17 cellular contexts compared by ENCODE assay signal in genomic region chr13:24086642-24087041, GRCh38.
DNase-seq lines count a peak whose midpoint lies in the region; TF ChIP-seq lines count a peak whose summit lies in the region.
"Had no signal": no experiment of that assay in that cellular context is flagged by ENCODE, and none has a peak within 500 bp of the region (broad histone marks: within the 10 kb centered on the region; RNA-seq: fewer than 3 reads in every experiment).

No MANE protein-coding gene starts in this region.

- H3K36me3 ChIP-seq in mucosa of stomach (ENCODE audit: control insufficient read depth, insufficient read depth, low read length) (no peaks in the 10 kb centered on the region), neuronal stem cell (replicated peaks in 1 of 2; ENCODE audit: control insufficient read depth in 2 of 2, insufficient read depth in 2 of 2, low read length in 2 of 2) (no peaks in the 10 kb centered on the region), esophagus squamous epithelium (no peaks in the 10 kb centered on the region)
- H3K36me3 ChIP-seq: BE2C had no signal

- no peak for TF ChIP-seq CTCF in esophagus squamous epithelium (IDR thresholded peaks at IDR 0.05)

- H3K18ac ChIP-seq in neuronal stem cell (ENCODE audit: low read length): peak overlapping the region; percentile 66

- no peak overlapping the region for H3K4ac ChIP-seq in neuronal stem cell (ENCODE audit: low read length)

- H3K4me2 ChIP-seq in neuronal stem cell (ENCODE audit: insufficient read depth, low read length, poor library complexity, severe bottlenecking): no peak overlapping the region
- H3K4me2 ChIP-seq: KMS-11 had no signal

- TF ChIP-seq POLR2A in esophagus squamous epithelium (IDR thresholded peaks at IDR 0.05): no peak

- no peak overlapping the region for H2AFZ ChIP-seq in neuronal stem cell (ENCODE audit: low read length)

- peak overlapping the region; percentile 32 for H2BK5ac ChIP-seq in neuronal stem cell (ENCODE audit: low read length)

- H3K4me3 ChIP-seq in mucosa of stomach (ENCODE audit: low read length) (no peak overlapping the region), neuronal stem cell (ENCODE audit: low read length in 2 of 2) (no peak overlapping the region), esophagus squamous epithelium (no peak overlapping the region)
- H3K4me3 ChIP-seq: GM12878 had no signal

- H4K91ac ChIP-seq in neuronal stem cell (ENCODE audit: low read depth, low read length, poor library complexity): no peak overlapping the region

- no peaks in the 10 kb centered on the region for H3K79me1 ChIP-seq in neuronal stem cell (ENCODE audit: low read depth, low read length)

- intact Hi-C loops in esophagus squamous epithelium (cut with DNase I): no loop called here

- H2BK15ac ChIP-seq in neuronal stem cell (ENCODE audit: low read length): no peak overlapping the region

- H3K4me1 ChIP-seq in mucosa of stomach (ENCODE audit: control insufficient read depth, insufficient read depth, low read length) (peaks cover 45% of the 10 kb centered on the region), neuronal stem cell (ENCODE audit: control insufficient read depth in 2 of 2, insufficient read depth in 1 of 2, low read depth in 1 of 2, low read length in 2 of 2) (peaks cover 45 to 46% of the 10 kb centered on the region in 2 donors), esophagus squamous epithelium (peaks cover 0 to 14% (median under 1%) of the 10 kb centered on the region in 3 donors)
- H3K4me1 ChIP-seq: BE2C had no signal

- H3K27ac ChIP-seq in caudate nucleus (ENCODE audit: low read depth, low read length) (peak overlapping the region; percentile 90), neuronal stem cell (replicated peaks; ENCODE audit: low read length) (peak overlapping the region; percentile 45), esophagus squamous epithelium (no peak overlapping the region)
- H3K27ac ChIP-seq: KMS-11 had no signal

- H3K27me3 ChIP-seq in mucosa of stomach (ENCODE audit: control insufficient read depth, insufficient read depth, low read length) (no peaks in the 10 kb centered on the region), neuronal stem cell (ENCODE audit: control insufficient read depth in 3 of 3, insufficient read depth in 3 of 3, low read depth in 1 of 3, low read length in 3 of 3) (no peaks in the 10 kb centered on the region), esophagus squamous epithelium (peaks cover 0 to 51% (median 0%) of the 10 kb centered on the region in 4 donors)

- H3K9ac ChIP-seq in mucosa of stomach (ENCODE audit: low read length) (peak overlapping the region; percentile 57), neuronal stem cell (ENCODE audit: low read depth, low read length, poor library complexity) (no peak overlapping the region)
- H3K9ac ChIP-seq: KMS-11 had no signal

- H4K8ac ChIP-seq in neuronal stem cell (ENCODE audit: low read depth, low read length): no peak overlapping the region

- no peak overlapping the region for H3K23ac ChIP-seq in neuronal stem cell (ENCODE audit: low read depth, low read length, poor library complexity)

- H2BK120ac ChIP-seq in neuronal stem cell (ENCODE audit: low read depth, low read length): no peak overlapping the region

- no peaks in the 10 kb centered on the region for H3K9me3 ChIP-seq in mucosa of stomach (ENCODE audit: control insufficient read depth, low read length)
- H3K9me3 ChIP-seq in neuronal stem cell (replicated peaks in 1 of 2; ENCODE audit: control insufficient read depth in 2 of 2, insufficient read depth in 1 of 2, low read depth in 1 of 2, low read length in 2 of 2): no peaks in the 10 kb centered on the region
- no peaks in the 10 kb centered on the region for H3K9me3 ChIP-seq in esophagus squamous epithelium
- H3K9me3 ChIP-seq: BE2C had no signal

- H2AK5ac ChIP-seq in neuronal stem cell (ENCODE audit: low read depth, low read length): peak overlapping the region; percentile 38

- DNase-seq in ELF-1 (ENCODE audit: low read depth, low spot score) (peak; percentile 22), caudate nucleus (lab: John Stamatoyannopoulos, UW) (peak in 1 of 61 donors; percentile 13), neuronal stem cell (ENCODE audit: low spot score) (no peak), NCI-H1417 (lab: John Stamatoyannopoulos, UW) (no peak), esophagus squamous epithelium (lab: John Stamatoyannopoulos, UW) (no peak)
- DNase-seq in stimulated activated CD4-positive, alpha-beta T cell treated with anti-CD3 and anti-CD28 coated beads, Interleukin-4, amount 100 ng/mL, for 4 hours: no peak
- DNase-seq: BE2C; CD4-positive, CD25-positive, alpha-beta regulatory T cell; NCI-H187; NCI-H2107; NCI-H524; NCI-H82; RPMI8226; SHP77 treated with DMSO at 0.1 percent for 48 hours had no signal

- no peak overlapping the region for H3K14ac ChIP-seq in neuronal stem cell (ENCODE audit: low read length)

- no CpG with 5 or more reads among the region's 6 CpGs for WGBS in neuronal stem cell (ENCODE audit: extremely low coverage in 2 of 2, insufficient read length in 2 of 2, insufficient replicate concordance in 1 of 2), 2 donors
- WGBS in esophagus squamous epithelium, 2 donors: 81 to 87% methylated on average over 6 of the region's 6 CpGs

- peak overlapping the region; percentile 76 for H2BK12ac ChIP-seq in neuronal stem cell (ENCODE audit: low read length)

Comparison
In these comparisons a context has a peak if more than half of its experiments do, and no peak if none do; other contexts are left out.
1. H3K27ac ChIP-seq: peak in caudate nucleus (single experiment) and neuronal stem cell (single experiment); none in esophagus squamous epithelium (0 of 4).